2 cellular contexts compared by ENCODE assay signal in the genomic region with DNA sequence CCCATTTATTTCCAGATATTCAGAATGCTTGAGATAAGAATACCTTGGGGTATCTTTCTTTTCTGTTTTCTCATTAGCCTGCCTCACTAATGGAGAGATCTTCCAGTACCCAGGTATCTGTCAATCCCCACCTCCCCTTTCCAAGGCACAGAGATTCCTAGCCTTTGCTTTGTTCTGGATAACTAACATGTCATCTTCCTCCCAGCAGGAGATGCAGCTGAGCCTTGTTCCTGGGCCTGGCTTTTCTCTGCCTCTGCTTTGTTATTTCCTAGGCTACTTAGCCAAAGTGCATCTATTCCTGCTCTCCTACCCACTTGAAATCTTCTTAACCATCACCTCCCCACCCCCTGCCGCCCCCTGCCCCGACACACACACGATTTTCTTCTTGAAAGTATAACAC.
TF ChIP-seq lines count a peak whose summit lies in the region.

No MANE protein-coding gene starts in this region.

TF ChIP-seq in H1, 55 proteins besides CTCF, POLR2A, EP300 and RAD21:
- TF ChIP-seq HDAC2 (IDR thresholded peaks at IDR 0.05; ENCODE audit: borderline replicate concordance in 1 of 2, low read depth in 2 of 2, low read length in 2 of 2) (0 out of 4 replicates have a peak, but pooled peaks of 1 of the 2 experiments have one; percentile 64), SUZ12 (IDR thresholded peaks at IDR 0.05; ENCODE audit: low read length) (no peak), NANOG (IDR thresholded peaks at IDR 0.05; ENCODE audit: insufficient read depth, low read depth, low read length, poor library complexity, severe bottlenecking) (peak; percentile 37), TEAD4 (IDR thresholded peaks at IDR 0.05; ENCODE audit: low read depth, low read length) (peak; percentile 52; the same call in 1 of the 2 replicates), CBX5 (IDR thresholded peaks at IDR 0.05; ENCODE audit: low read depth, low read length) (no peak), SIN3A (conservative IDR thresholded peaks at IDR 0.05 in 1 of 2, IDR thresholded peaks at IDR 0.05 in 1 of 2; ENCODE audit: low read depth in 1 of 2, low read length in 2 of 2) (0 out of 4 replicates have a peak, but pooled peaks of 1 of the 2 experiments have one; percentile 27)

TF ChIP-seq in HepG2, 621 proteins besides CTCF, POLR2A, EP300 and RAD21:
- TF ChIP-seq RFXANK (CRISPR knock-in tag; IDR thresholded peaks at IDR 0.05), result no peak
- TF ChIP-seq, protein P1, sequence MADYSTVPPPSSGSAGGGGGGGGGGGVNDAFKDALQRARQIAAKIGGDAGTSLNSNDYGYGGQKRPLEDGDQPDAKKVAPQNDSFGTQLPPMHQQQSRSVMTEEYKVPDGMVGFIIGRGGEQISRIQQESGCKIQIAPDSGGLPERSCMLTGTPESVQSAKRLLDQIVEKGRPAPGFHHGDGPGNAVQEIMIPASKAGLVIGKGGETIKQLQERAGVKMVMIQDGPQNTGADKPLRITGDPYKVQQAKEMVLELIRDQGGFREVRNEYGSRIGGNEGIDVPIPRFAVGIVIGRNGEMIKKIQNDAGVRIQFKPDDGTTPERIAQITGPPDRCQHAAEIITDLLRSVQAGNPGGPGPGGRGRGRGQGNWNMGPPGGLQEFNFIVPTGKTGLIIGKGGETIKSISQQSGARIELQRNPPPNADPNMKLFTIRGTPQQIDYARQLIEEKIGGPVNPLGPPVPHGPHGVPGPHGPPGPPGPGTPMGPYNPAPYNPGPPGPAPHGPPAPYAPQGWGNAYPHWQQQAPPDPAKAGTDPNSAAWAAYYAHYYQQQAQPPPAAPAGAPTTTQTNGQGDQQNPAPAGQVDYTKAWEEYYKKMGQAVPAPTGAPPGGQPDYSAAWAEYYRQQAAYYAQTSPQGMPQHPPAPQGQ (CRISPR knock-in tag; IDR thresholded peaks at IDR 0.05; ENCODE audit: borderline replicate concordance), result no peak
- no peak for TF ChIP-seq ZNF678 (CRISPR knock-in tag; IDR thresholded peaks at IDR 0.05)
- no peak for TF ChIP-seq TBL1XR1 (IDR thresholded peaks at IDR 0.05; ENCODE audit: borderline replicate concordance, low read length, partially characterized antibody)
- TF ChIP-seq, protein P2, sequence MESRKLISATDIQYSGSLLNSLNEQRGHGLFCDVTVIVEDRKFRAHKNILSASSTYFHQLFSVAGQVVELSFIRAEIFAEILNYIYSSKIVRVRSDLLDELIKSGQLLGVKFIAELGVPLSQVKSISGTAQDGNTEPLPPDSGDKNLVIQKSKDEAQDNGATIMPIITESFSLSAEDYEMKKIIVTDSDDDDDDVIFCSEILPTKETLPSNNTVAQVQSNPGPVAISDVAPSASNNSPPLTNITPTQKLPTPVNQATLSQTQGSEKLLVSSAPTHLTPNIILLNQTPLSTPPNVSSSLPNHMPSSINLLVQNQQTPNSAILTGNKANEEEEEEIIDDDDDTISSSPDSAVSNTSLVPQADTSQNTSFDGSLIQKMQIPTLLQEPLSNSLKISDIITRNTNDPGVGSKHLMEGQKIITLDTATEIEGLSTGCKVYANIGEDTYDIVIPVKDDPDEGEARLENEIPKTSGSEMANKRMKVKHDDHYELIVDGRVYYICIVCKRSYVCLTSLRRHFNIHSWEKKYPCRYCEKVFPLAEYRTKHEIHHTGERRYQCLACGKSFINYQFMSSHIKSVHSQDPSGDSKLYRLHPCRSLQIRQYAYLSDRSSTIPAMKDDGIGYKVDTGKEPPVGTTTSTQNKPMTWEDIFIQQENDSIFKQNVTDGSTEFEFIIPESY (CRISPR knock-in tag; IDR thresholded peaks at IDR 0.05), result no peak
- no peak for TF ChIP-seq MAFF (IDR thresholded peaks at IDR 0.05; ENCODE audit: low read depth, low read length)
- no peak for TF ChIP-seq MED8 (CRISPR knock-in tag; IDR thresholded peaks at IDR 0.05; ENCODE audit: insufficient replicate concordance)
- TF ChIP-seq ZNF660 (CRISPR knock-in tag; IDR thresholded peaks at IDR 0.05; ENCODE audit: borderline replicate concordance, low read depth), result no peak
- TF ChIP-seq, protein P3, sequence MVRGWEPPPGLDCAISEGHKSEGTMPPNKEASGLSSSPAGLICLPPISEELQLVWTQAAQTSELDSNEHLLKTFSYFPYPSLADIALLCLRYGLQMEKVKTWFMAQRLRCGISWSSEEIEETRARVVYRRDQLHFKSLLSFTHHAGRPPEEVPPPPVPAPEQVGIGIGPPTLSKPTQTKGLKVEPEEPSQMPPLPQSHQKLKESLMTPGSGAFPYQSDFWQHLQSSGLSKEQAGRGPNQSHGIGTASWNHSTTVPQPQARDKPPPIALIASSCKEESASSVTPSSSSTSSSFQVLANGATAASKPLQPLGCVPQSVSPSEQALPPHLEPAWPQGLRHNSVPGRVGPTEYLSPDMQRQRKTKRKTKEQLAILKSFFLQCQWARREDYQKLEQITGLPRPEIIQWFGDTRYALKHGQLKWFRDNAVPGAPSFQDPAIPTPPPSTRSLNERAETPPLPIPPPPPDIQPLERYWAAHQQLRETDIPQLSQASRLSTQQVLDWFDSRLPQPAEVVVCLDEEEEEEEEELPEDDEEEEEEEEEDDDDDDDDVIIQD (CRISPR knock-in tag; IDR thresholded peaks at IDR 0.05; ENCODE audit: low read depth), result no peak
- TF ChIP-seq CENPX (CRISPR knock-in tag; IDR thresholded peaks at IDR 0.05), result no peak
- no peak for TF ChIP-seq ZSCAN20 (CRISPR knock-in tag; IDR thresholded peaks at IDR 0.05; ENCODE audit: borderline replicate concordance)
- TF ChIP-seq POGZ (CRISPR knock-in tag; IDR thresholded peaks at IDR 0.05), result no peak
- TF ChIP-seq, protein P4, sequence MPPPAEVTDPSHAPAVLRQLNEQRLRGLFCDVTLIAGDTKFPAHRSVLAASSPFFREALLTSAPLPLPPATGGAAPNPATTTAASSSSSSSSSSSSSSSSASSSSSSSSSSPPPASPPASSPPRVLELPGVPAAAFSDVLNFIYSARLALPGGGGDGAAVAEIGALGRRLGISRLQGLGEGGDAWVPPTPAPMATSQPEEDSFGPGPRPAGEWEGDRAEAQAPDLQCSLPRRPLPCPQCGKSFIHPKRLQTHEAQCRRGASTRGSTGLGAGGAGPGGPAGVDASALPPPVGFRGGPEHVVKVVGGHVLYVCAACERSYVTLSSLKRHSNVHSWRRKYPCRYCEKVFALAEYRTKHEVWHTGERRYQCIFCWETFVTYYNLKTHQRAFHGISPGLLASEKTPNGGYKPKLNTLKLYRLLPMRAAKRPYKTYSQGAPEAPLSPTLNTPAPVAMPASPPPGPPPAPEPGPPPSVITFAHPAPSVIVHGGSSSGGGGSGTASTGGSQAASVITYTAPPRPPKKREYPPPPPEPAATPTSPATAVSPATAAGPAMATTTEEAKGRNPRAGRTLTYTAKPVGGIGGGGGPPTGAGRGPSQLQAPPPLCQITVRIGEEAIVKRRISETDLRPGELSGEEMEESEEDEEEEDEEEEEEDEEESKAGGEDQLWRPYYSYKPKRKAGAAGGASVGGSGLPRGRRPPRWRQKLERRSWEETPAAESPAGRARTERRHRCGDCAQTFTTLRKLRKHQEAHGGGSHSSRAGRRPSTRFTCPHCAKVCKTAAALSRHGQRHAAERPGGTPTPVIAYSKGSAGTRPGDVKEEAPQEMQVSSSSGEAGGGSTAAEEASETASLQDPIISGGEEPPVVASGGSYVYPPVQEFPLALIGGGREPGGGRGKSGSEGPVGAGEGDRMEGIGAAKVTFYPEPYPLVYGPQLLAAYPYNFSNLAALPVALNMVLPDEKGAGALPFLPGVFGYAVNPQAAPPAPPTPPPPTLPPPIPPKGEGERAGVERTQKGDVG (CRISPR knock-in tag; IDR thresholded peaks at IDR 0.05; ENCODE audit: borderline replicate concordance), result no peak
- no peak for TF ChIP-seq ADNP (CRISPR knock-in tag; IDR thresholded peaks at IDR 0.05)
- TF ChIP-seq, protein P5, sequence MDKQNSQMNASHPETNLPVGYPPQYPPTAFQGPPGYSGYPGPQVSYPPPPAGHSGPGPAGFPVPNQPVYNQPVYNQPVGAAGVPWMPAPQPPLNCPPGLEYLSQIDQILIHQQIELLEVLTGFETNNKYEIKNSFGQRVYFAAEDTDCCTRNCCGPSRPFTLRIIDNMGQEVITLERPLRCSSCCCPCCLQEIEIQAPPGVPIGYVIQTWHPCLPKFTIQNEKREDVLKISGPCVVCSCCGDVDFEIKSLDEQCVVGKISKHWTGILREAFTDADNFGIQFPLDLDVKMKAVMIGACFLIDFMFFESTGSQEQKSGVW (CRISPR knock-in tag; IDR thresholded peaks at IDR 0.05; ENCODE audit: borderline replicate concordance), result no peak
- TF ChIP-seq ZNF264 (CRISPR knock-in tag; IDR thresholded peaks at IDR 0.05), result no peak
- TF ChIP-seq, protein P6, sequence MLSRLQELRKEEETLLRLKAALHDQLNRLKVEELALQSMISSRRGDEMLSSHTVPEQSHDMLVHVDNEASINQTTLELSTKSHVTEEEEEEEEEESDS (CRISPR knock-in tag; IDR thresholded peaks at IDR 0.05; ENCODE audit: borderline replicate concordance), result no peak
- no peak for TF ChIP-seq NRL (CRISPR knock-in tag; IDR thresholded peaks at IDR 0.05; ENCODE audit: borderline replicate concordance)
